In genomic region chr15:55879181-55879580, GRCh38 we compare ENCODE assay signal across 21 cellular contexts.
DNase-seq lines count a peak whose midpoint lies in the region; ATAC-seq, FAIRE-seq and TF ChIP-seq lines count a peak whose summit lies in the region.
"Had no signal": no experiment of that assay in that cellular context is flagged by ENCODE, and none has a peak within 500 bp of the region (broad histone marks: within the 10 kb centered on the region; RNA-seq: fewer than 3 reads in every experiment).

No MANE protein-coding gene starts in this region.

- no peak overlapping the region for H4K91ac ChIP-seq in IMR-90 (ENCODE audit: insufficient read depth, low read depth, low read length)

- ATAC-seq in IMR-90 (ENCODE audit: low read depth) = peak; percentile 24; the same call in 1 of the 2 replicates
- ATAC-seq: GM12878 had no signal

- peaks cover 15% of the 10 kb centered on the region for H3K9me1 ChIP-seq in IMR-90 (ENCODE audit: insufficient read depth, low read length)

- H4K5ac ChIP-seq in IMR-90 (ENCODE audit: low read depth, low read length) = no peak overlapping the region

- dilution Hi-C loops in IMR-90 (cut with HindIII; ENCODE audit: low sequenced_read_pairs, unreplicated experiment) = no loop called here

- H3K18ac ChIP-seq in IMR-90 (ENCODE audit: low read depth, low read length) = no peak overlapping the region

- H3K4me1 ChIP-seq in IMR-90 (ENCODE audit: control insufficient read depth, insufficient read depth, low read length) = no peaks in the 10 kb centered on the region; the same call in 1 of the 2 replicates

- no peak overlapping the region for H3K4ac ChIP-seq in IMR-90 (ENCODE audit: low read depth, low read length)

- H3K4me3 Mint-ChIP-seq in chondrocyte (ENCODE audit: unreplicated experiment) (no peak overlapping the region), Calu3 (ENCODE audit: low read depth, unreplicated experiment) (no peak overlapping the region)

- in situ Hi-C loops in IMR-90 (cut with MboI; ENCODE audit: low sequenced_read_pairs) = no loop called here

- H3K36me3 ChIP-seq in IMR-90 (ENCODE audit: control insufficient read depth, insufficient read depth, low read length) = peaks cover 2% of the 10 kb centered on the region; the same call in 1 of the 2 replicates

- H3K36me3 Mint-ChIP-seq in chondrocyte (ENCODE audit: low read depth) (peaks cover 6% of the 10 kb centered on the region), Calu3 (ENCODE audit: insufficient read depth, unreplicated experiment) (peaks cover 5% of the 10 kb centered on the region)

- H3K4me1 Mint-ChIP-seq in chondrocyte (ENCODE audit: low read depth) (peaks cover 18% of the 10 kb centered on the region), Calu3 (ENCODE audit: low read depth, unreplicated experiment) (peaks cover under 1% of the 10 kb centered on the region)

- no peak for TF ChIP-seq CTCF in AG10803 (conservative IDR thresholded peaks at IDR 0.05; ENCODE audit: low read length)
- no peak for TF ChIP-seq CTCF in IMR-90 (conservative IDR thresholded peaks at IDR 0.05; ENCODE audit: low read depth, low read length)
- no peak for TF ChIP-seq CTCF in chondrocyte (IDR thresholded peaks at IDR 0.05)
- no peak for TF ChIP-seq CTCF in fibroblast of the aortic adventitia (IDR thresholded peaks at IDR 0.05; ENCODE audit: insufficient read depth, low read length)
- no peak for TF ChIP-seq CTCF in Calu3 (IDR thresholded peaks at IDR 0.05; ENCODE audit: unreplicated experiment)

- peak overlapping the region; percentile 5 for H3K27ac Mint-ChIP-seq in chondrocyte (ENCODE audit: unreplicated experiment)
- no peak overlapping the region for H3K27ac Mint-ChIP-seq in Calu3 (ENCODE audit: unreplicated experiment)

- no peak for FAIRE-seq in RCC 7860 (lab: Jason Lieb, UNC)
- FAIRE-seq: GM12878 had no signal

- no peaks in the 10 kb centered on the region for H3K9me3 Mint-ChIP-seq in chondrocyte (ENCODE audit: low read depth)
- no peaks in the 10 kb centered on the region for H3K9me3 Mint-ChIP-seq in Calu3 (ENCODE audit: low read depth, unreplicated experiment)

- H3K4me2 ChIP-seq in IMR-90 (ENCODE audit: low read depth, low read length) = no peak overlapping the region

- BruUV-seq in IMR-90 (replicated peaks; lab: Mats Ljungman, UMichigan) = no TSS peak
- no TSS peak for BruUV-seq in Calu3 (replicated peaks; lab: Mats Ljungman, UMichigan)

- no peak overlapping the region for H2BK120ac ChIP-seq in IMR-90 (ENCODE audit: low read depth, low read length)

- no peak for TF ChIP-seq RAD21 in IMR-90 (IDR thresholded peaks at IDR 0.05; ENCODE audit: low read length)

- CTCF ChIA-PET in IMR-90 (lab: Yijun Ruan, JAX) (interaction anchor here (1.0 kb wide), 1 partner anchor 18 kb away, joined by 3 read pairs; no protein-coding TSS in a partner anchor), Calu3 (lab: Charles Lee) (no interaction called here)

- peaks cover 12% of the 10 kb centered on the region for H4K20me1 ChIP-seq in IMR-90 (ENCODE audit: insufficient read depth, low read length)

- no peak overlapping the region for H3K23ac ChIP-seq in IMR-90 (ENCODE audit: low read depth, low read length)

- peaks cover 22 to 56% of the 10 kb centered on the region in 2 experiments for H3K79me1 ChIP-seq in IMR-90 (ENCODE audit: low read depth in 1 of 2, low read length in 2 of 2)

- DNase-seq in AG10803 (ENCODE audit: low read depth) = peak; percentile 25
- peak; percentile 55 for DNase-seq in IMR-90
- no peak for DNase-seq in chondrocyte (ENCODE audit: low spot score)
- peak; percentile 85 for DNase-seq in fibroblast of the aortic adventitia (ENCODE audit: low read depth)
- DNase-seq in RCC 7860 (ENCODE audit: low spot score) = no peak
- no peak for DNase-seq in Calu3
- no peak for DNase-seq in activated CD4-positive, alpha-beta T cell treated with anti-CD3 and anti-CD28 coated beads for 4 hours
- no peak for DNase-seq in DMS114 treated with DMSO at 0.1 percent for 48 hours (lab: John Stamatoyannopoulos, UW; ENCODE audit: unreplicated experiment)
- DNase-seq: DMS79 treated with DMSO at 0.1 percent for 48 hours, GDM1, KBM-7, MV-4-11, NCI-H1694 treated with DMSO at 0.1 percent for 48 hours, NCI-H2107, NCI-H510A treated with DMSO at 0.1 percent for 48 hours, NCI-H82, OCI-M1, RPMI8226, SIG-M5 had no signal

- H2BK5ac ChIP-seq in IMR-90 (ENCODE audit: low read depth, low read length, poor library complexity, severe bottlenecking) = no peak overlapping the region

- POLR2A ChIA-PET in IMR-90 (lab: Charles Lee; ENCODE audit: unreplicated experiment) = no interaction called here

- TF ChIP-seq POLR2A in IMR-90 (IDR thresholded peaks at IDR 0.05; ENCODE audit: low read depth, low read length) = no peak

- H3K9ac ChIP-seq in IMR-90 (ENCODE audit: low read depth, low read length) = no peak overlapping the region

- no peak overlapping the region for H2AK5ac ChIP-seq in IMR-90 (ENCODE audit: low read depth, low read length)

- H3K14ac ChIP-seq in IMR-90 (replicated peaks; ENCODE audit: low read depth, low read length) = no peak overlapping the region

- H3K27me3 Mint-ChIP-seq in chondrocyte (ENCODE audit: low read depth) = no peaks in the 10 kb centered on the region
- no peaks in the 10 kb centered on the region for H3K27me3 Mint-ChIP-seq in Calu3 (ENCODE audit: unreplicated experiment)

- no peak overlapping the region for H3K4me3 ChIP-seq in AG10803 (ENCODE audit: low read length)
- H3K4me3 ChIP-seq in IMR-90 (ENCODE audit: insufficient read depth, low read depth, low read length) = no peak overlapping the region
- no peak overlapping the region for H3K4me3 ChIP-seq in fibroblast of the aortic adventitia (ENCODE audit: low read depth, low read length)
- H3K4me3 ChIP-seq: GM12878 had no signal

- H2AFZ ChIP-seq in IMR-90 (replicated peaks; ENCODE audit: low read length, poor library complexity) = no peak overlapping the region

- no peaks in the 10 kb centered on the region for H3K9me3 ChIP-seq in IMR-90 (ENCODE audit: control insufficient read depth, insufficient read depth, low read length)

- intact Hi-C loops in IMR-90 (cut with micrococcal nuclease) (no loop called here), Calu3 (cut with micrococcal nuclease; ENCODE audit: unreplicated experiment) (no loop called here)

- H2AK9ac ChIP-seq in IMR-90 (replicated peaks; ENCODE audit: low read depth, low read length, poor library complexity) = no peak overlapping the region

- H3K27me3 ChIP-seq in IMR-90 (ENCODE audit: control insufficient read depth, insufficient read depth, low read length) = no peaks in the 10 kb centered on the region

- no peak overlapping the region for H2BK20ac ChIP-seq in IMR-90 (ENCODE audit: low read depth, low read length)

- no peak overlapping the region for H3K56ac ChIP-seq in IMR-90 (ENCODE audit: extremely low read depth, insufficient read depth, low read length)

- H2BK15ac ChIP-seq in IMR-90 (ENCODE audit: low read depth, low read length) = no peak overlapping the region

- H3K27ac ChIP-seq in IMR-90 (ENCODE audit: insufficient read depth, low read length) = no peak overlapping the region
- H3K27ac ChIP-seq: C4-2B had no signal

- no peak overlapping the region for H4K8ac ChIP-seq in IMR-90 (ENCODE audit: low read depth in 2 of 2, low read length in 2 of 2)

TF ChIP-seq in IMR-90, 13 proteins besides CTCF, POLR2A, EP300 and RAD21:
- TF ChIP-seq USF2 (IDR thresholded peaks at IDR 0.05; ENCODE audit: low read depth, low read length) = no peak
- no peak for TF ChIP-seq RFX5 (IDR thresholded peaks at IDR 0.05; ENCODE audit: low read depth, low read length)
- no peak for TF ChIP-seq MAZ (IDR thresholded peaks at IDR 0.05; ENCODE audit: borderline replicate concordance, low read depth, low read length)
- no peak for TF ChIP-seq CEBPB (IDR thresholded peaks at IDR 0.05; ENCODE audit: low read depth, low read length)
- TF ChIP-seq RCOR1 (IDR thresholded peaks at IDR 0.05; ENCODE audit: insufficient replicate concordance, low read length) = no peak
- TF ChIP-seq NFE2L2 (IDR thresholded peaks at IDR 0.05; ENCODE audit: low read depth, low read length) = no peak
- TF ChIP-seq MXI1 (IDR thresholded peaks at IDR 0.05; ENCODE audit: borderline replicate concordance, low read depth, low read length) = no peak
- TF ChIP-seq, protein P1, sequence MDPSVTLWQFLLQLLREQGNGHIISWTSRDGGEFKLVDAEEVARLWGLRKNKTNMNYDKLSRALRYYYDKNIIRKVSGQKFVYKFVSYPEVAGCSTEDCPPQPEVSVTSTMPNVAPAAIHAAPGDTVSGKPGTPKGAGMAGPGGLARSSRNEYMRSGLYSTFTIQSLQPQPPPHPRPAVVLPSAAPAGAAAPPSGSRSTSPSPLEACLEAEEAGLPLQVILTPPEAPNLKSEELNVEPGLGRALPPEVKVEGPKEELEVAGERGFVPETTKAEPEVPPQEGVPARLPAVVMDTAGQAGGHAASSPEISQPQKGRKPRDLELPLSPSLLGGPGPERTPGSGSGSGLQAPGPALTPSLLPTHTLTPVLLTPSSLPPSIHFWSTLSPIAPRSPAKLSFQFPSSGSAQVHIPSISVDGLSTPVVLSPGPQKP (IDR thresholded peaks at IDR 0.05; ENCODE audit: borderline replicate concordance, low read depth, low read length) = no peak
- TF ChIP-seq CHD1 (IDR thresholded peaks at IDR 0.05; ENCODE audit: low read depth, low read length) = no peak
- TF ChIP-seq SMC3 (IDR thresholded peaks at IDR 0.05; ENCODE audit: low read depth, low read length) = no peak
- no peak for TF ChIP-seq BHLHE40 (IDR thresholded peaks at IDR 0.05; ENCODE audit: low read depth, low read length)
- TF ChIP-seq MAFK (IDR thresholded peaks at IDR 0.05; ENCODE audit: low read depth, low read length) = no peak
- TF ChIP-seq FOS (IDR thresholded peaks at IDR 0.05; ENCODE audit: low read depth, low read length) = no peak

Comparison
In these comparisons a context has a peak if more than half of its experiments do, and no peak if none do; other contexts are left out.
1. DNase-seq: peak in AG10803 (single experiment), IMR-90 (single experiment) and fibroblast of the aortic adventitia (single experiment); none in chondrocyte (single experiment), RCC 7860 (single experiment), Calu3 (single experiment), activated CD4-positive, alpha-beta T cell treated with anti-CD3 and anti-CD28 coated beads for 4 hours (0 of 2) and DMS114 treated with DMSO at 0.1 percent for 48 hours (single experiment).